33 cellular contexts compared by ENCODE assay signal in genomic region chr1:183293856-183294255, GRCh38.
"Had no signal": no experiment of that assay in that cellular context is flagged by ENCODE, and none has a peak within 500 bp of the region (broad histone marks: within the 10 kb centered on the region; RNA-seq: fewer than 3 reads in every experiment).

No MANE protein-coding gene starts in this region.

- H3K27me3 Mint-ChIP-seq: activated naive CD8-positive, alpha-beta T cell treated with anti-CD3 and anti-CD28 coated beads for 36 hours had no signal

- H3K27me3 ChIP-seq: adrenal gland, body of pancreas, esophagus squamous epithelium, gastroesophageal sphincter had no signal

- ATAC-seq: activated CD4-positive, CD25-positive, alpha-beta regulatory T cell treated with anti-CD3 and anti-CD28 coated beads, Interleukin-2, amount 50 U/mL, for 24 hours; activated CD8-positive, alpha-beta T cell treated with anti-CD3 and anti-CD28 coated beads for 36 hours; activated naive CD8-positive, alpha-beta T cell treated with anti-CD3 and anti-CD28 coated beads, Interleukin-2, amount 50 U/mL, for 24 hours; body of pancreas; gastroesophageal sphincter; T-helper 17 cell had no signal

- H3K4me1 ChIP-seq: adrenal gland, body of pancreas had no signal

- H3K36me3 ChIP-seq: adrenal gland, esophagus squamous epithelium, gastroesophageal sphincter, WERI-Rb-1 had no signal

- H3K27ac ChIP-seq: adrenal gland, body of pancreas, epithelial cell of prostate, esophagus squamous epithelium, gastroesophageal sphincter, WERI-Rb-1 had no signal

- H3K36me3 Mint-ChIP-seq: activated naive CD4-positive, alpha-beta T cell treated with anti-CD3 and anti-CD28 coated beads, Interleukin-2, amount 50 U/mL, for 24 hours; activated naive CD8-positive, alpha-beta T cell treated with anti-CD3 and anti-CD28 coated beads for 36 hours had no signal

- H3K4me3 Mint-ChIP-seq: activated B cell treated with CpG ODN at 0.5 μM for 24 hours; activated CD8-positive, alpha-beta T cell treated with anti-CD3 and anti-CD28 coated beads for 36 hours; activated naive CD4-positive, alpha-beta T cell treated with anti-CD3 and anti-CD28 coated beads for 36 hours; activated naive CD4-positive, alpha-beta T cell treated with anti-CD3 and anti-CD28 coated beads, Interleukin-2, amount 50 U/mL, for 24 hours; activated naive CD8-positive, alpha-beta T cell treated with anti-CD3 and anti-CD28 coated beads for 36 hours; activated naive CD8-positive, alpha-beta T cell treated with anti-CD3 and anti-CD28 coated beads, Interleukin-2, amount 50 U/mL, for 24 hours; activated T-helper 1 cell treated with anti-CD3 and anti-CD28 coated beads, Interleukin-12 subunit alpha, Interleukin-12 subunit beta, Interleukin-2, Interleukin-4 antibody, amounts not matched to agents 30 ng/mL and 10 ng/mL and 1 ng/mL, durations not matched to agents 14 hours and 24 hours and 36 hours; T-helper 17 cell; T-helper 2 cell treated with Interferon-gamma antibody and Interleukin-4, amounts not matched to agents 5 μg/mL and 100 μg/mL, for 36 hours had no signal

- H3K9me3 Mint-ChIP-seq: activated CD8-positive, alpha-beta T cell treated with anti-CD3 and anti-CD28 coated beads for 36 hours; activated naive CD4-positive, alpha-beta T cell treated with anti-CD3 and anti-CD28 coated beads for 36 hours; activated naive CD4-positive, alpha-beta T cell treated with anti-CD3 and anti-CD28 coated beads, Interleukin-2, amount 50 U/mL, for 24 hours; activated naive CD8-positive, alpha-beta T cell treated with anti-CD3 and anti-CD28 coated beads for 36 hours; activated naive CD8-positive, alpha-beta T cell treated with anti-CD3 and anti-CD28 coated beads, Interleukin-2, amount 50 U/mL, for 24 hours; activated T-helper 1 cell treated with anti-CD3 and anti-CD28 coated beads, Interleukin-12 subunit alpha, Interleukin-12 subunit beta, Interleukin-2, Interleukin-4 antibody, amounts not matched to agents 30 ng/mL and 10 ng/mL and 1 ng/mL, durations not matched to agents 14 hours and 24 hours and 36 hours; activated T-helper 2 cell treated with anti-CD3 and anti-CD28 coated beads, Interferon-gamma antibody, Interleukin-2, Interleukin-4, amounts not matched to agents 10 μg/mL and 5 μg/mL and 100 μg/mL, durations not matched to agents 14 hours and 24 hours and 36 hours; T-helper 2 cell treated with Interferon-gamma antibody and Interleukin-4, amounts not matched to agents 5 μg/mL and 100 μg/mL, for 36 hours had no signal

- FAIRE-seq: colon, endometrium, endothelial cell of umbilical vein had no signal

- DNase-seq: activated B cell treated with CpG ODN at 0.5 μM for 24 hours; activated CD4-positive, alpha-beta T cell treated with anti-CD3 and anti-CD28 coated beads for 48 hours; activated CD4-positive, alpha-beta T cell treated with anti-CD3 and anti-CD28 coated beads, Interleukin-2, amount 50 U/mL, for 1 hour; activated CD4-positive, alpha-beta T cell treated with anti-CD3 and anti-CD28 coated beads, Interleukin-2, amount 50 U/mL, for 48 hours; activated CD8-positive, alpha-beta memory T cell treated with anti-CD3 and anti-CD28 coated beads for 24 hours; activated CD8-positive, alpha-beta T cell treated with anti-CD3 and anti-CD28 coated beads for 36 hours; activated effector memory CD4-positive, alpha-beta T cell treated with anti-CD3 and anti-CD28 coated beads, Interleukin-2, amount 50 U/mL, for 16 hours; activated naive CD4-positive, alpha-beta T cell treated with anti-CD3 and anti-CD28 coated beads for 36 hours; activated naive CD8-positive, alpha-beta T cell treated with anti-CD3 and anti-CD28 coated beads for 36 hours; activated naive CD8-positive, alpha-beta T cell treated with anti-CD3 and anti-CD28 coated beads, Interleukin-2, amount 50 U/mL, for 24 hours; activated T-cell treated with anti-CD3 and anti-CD28 coated beads, Interleukin-2, amount 50 U/mL, for 48 hours; adrenal gland; amygdala; aorta; body of pancreas; caudate nucleus; effector CD8-positive, alpha-beta T cell; esophagus squamous epithelium; foreskin melanocyte; T-helper 1 cell; T-helper 17 cell; T1000; WERI-Rb-1 had no signal

- H3K4me1 Mint-ChIP-seq: activated B cell treated with CpG ODN at 0.5 μM for 24 hours; activated naive CD4-positive, alpha-beta T cell treated with anti-CD3 and anti-CD28 coated beads, Interleukin-2, amount 50 U/mL, for 24 hours; activated naive CD8-positive, alpha-beta T cell treated with anti-CD3 and anti-CD28 coated beads for 36 hours; activated naive CD8-positive, alpha-beta T cell treated with anti-CD3 and anti-CD28 coated beads, Interleukin-2, amount 50 U/mL, for 24 hours had no signal

- H3K27ac Mint-ChIP-seq: activated B cell treated with CpG ODN at 0.5 μM for 24 hours; activated CD8-positive, alpha-beta T cell treated with anti-CD3 and anti-CD28 coated beads for 36 hours; activated naive CD4-positive, alpha-beta T cell treated with anti-CD3 and anti-CD28 coated beads for 36 hours; activated naive CD4-positive, alpha-beta T cell treated with anti-CD3 and anti-CD28 coated beads, Interleukin-2, amount 50 U/mL, for 24 hours; activated naive CD8-positive, alpha-beta T cell treated with anti-CD3 and anti-CD28 coated beads for 36 hours; activated naive CD8-positive, alpha-beta T cell treated with anti-CD3 and anti-CD28 coated beads, Interleukin-2, amount 50 U/mL, for 24 hours; activated T-helper 1 cell treated with anti-CD3 and anti-CD28 coated beads, Interleukin-12 subunit alpha, Interleukin-12 subunit beta, Interleukin-2, Interleukin-4 antibody, amounts not matched to agents 30 ng/mL and 10 ng/mL and 1 ng/mL, durations not matched to agents 14 hours and 24 hours and 36 hours; activated T-helper 2 cell treated with anti-CD3 and anti-CD28 coated beads, Interferon-gamma antibody, Interleukin-2, Interleukin-4, amounts not matched to agents 10 μg/mL and 5 μg/mL and 100 μg/mL, durations not matched to agents 14 hours and 24 hours and 36 hours; T-helper 17 cell; T-helper 2 cell treated with Interferon-gamma antibody and Interleukin-4, amounts not matched to agents 5 μg/mL and 100 μg/mL, for 36 hours had no signal

- H3K4me3 ChIP-seq: adrenal gland, body of pancreas, esophagus squamous epithelium, gastroesophageal sphincter had no signal

- H3K9me3 ChIP-seq: adrenal gland, body of pancreas, esophagus squamous epithelium, gastroesophageal sphincter had no signal
